8 cellular contexts compared by ENCODE assay signal in genomic region chr10:52883996-52884871, GRCh38.
DNase-seq lines count a peak whose midpoint lies in the region; ATAC-seq lines count a peak whose summit lies in the region.

No MANE protein-coding gene starts in this region.

- H3K27me3 Mint-ChIP-seq in activated CD4-positive, alpha-beta T cell treated with anti-CD3 and anti-CD28 coated beads, Interleukin-2, amount 10 ng/mL, durations not matched to agents 24 days and 14 days: no peaks in the 10 kb centered on the region

- peak; percentile 96 for ATAC-seq in GM21576 (IDR thresholded peaks at IDR 0.05; ENCODE audit: unreplicated experiment)
- peak; percentile 86 for ATAC-seq in esophagus mucosa

- H3K27ac Mint-ChIP-seq in activated CD4-positive, alpha-beta T cell treated with anti-CD3 and anti-CD28 coated beads, Interleukin-2, amount 10 ng/mL, durations not matched to agents 24 days and 14 days: no peak overlapping the region

- no peaks in the 10 kb centered on the region for H3K36me3 Mint-ChIP-seq in activated CD4-positive, alpha-beta T cell treated with anti-CD3 and anti-CD28 coated beads, Interleukin-2, amount 10 ng/mL, durations not matched to agents 24 days and 14 days (ENCODE audit: low read depth)

- no peaks in the 10 kb centered on the region for H3K9me3 Mint-ChIP-seq in activated CD4-positive, alpha-beta T cell treated with anti-CD3 and anti-CD28 coated beads, Interleukin-2, amount 10 ng/mL, durations not matched to agents 24 days and 14 days

- intact Hi-C loops in activated CD4-positive, alpha-beta T cell treated with anti-CD3 and anti-CD28 coated beads, Interleukin-2, amount 10 ng/mL, durations not matched to agents 24 days and 14 days (cut with micrococcal nuclease): no loop called here

- peaks cover 2% of the 10 kb centered on the region for H3K4me1 Mint-ChIP-seq in activated CD4-positive, alpha-beta T cell treated with anti-CD3 and anti-CD28 coated beads, Interleukin-2, amount 10 ng/mL, durations not matched to agents 24 days and 14 days

- no peak overlapping the region for H3K4me3 Mint-ChIP-seq in activated CD4-positive, alpha-beta T cell treated with anti-CD3 and anti-CD28 coated beads, Interleukin-2, amount 10 ng/mL, durations not matched to agents 24 days and 14 days

- peak; percentile 70 for DNase-seq in activated CD4-positive, alpha-beta T cell treated with anti-CD3 and anti-CD28 coated beads, Interleukin-2, amount 10 ng/mL, durations not matched to agents 24 days and 14 days
- no peak for DNase-seq in activated CD4-positive, alpha-beta T cell treated with anti-CD3 and anti-CD28 coated beads for 4 hours
- peak; percentile 49 for DNase-seq in HS-5 (ENCODE audit: low read depth)
- peak; percentile 24 to 49 for DNase-seq in SHP77 (lab: John Stamatoyannopoulos, UW)
- DNase-seq in myocyte (ENCODE audit: low read depth): peak; percentile 71
- no peak for DNase-seq in activated gamma-delta T cell treated with Interleukin-2 at 50 U/mL for 16 hours

Comparison
In these comparisons a context has a peak if more than half of its experiments do, and no peak if none do; other contexts are left out.
1. DNase-seq: peak in activated CD4-positive, alpha-beta T cell treated with anti-CD3 and anti-CD28 coated beads, Interleukin-2, amount 10 ng/mL, durations not matched to agents 24 days and 14 days (single experiment), HS-5 (single experiment), SHP77 (2 of 2) and myocyte (single experiment); none in activated CD4-positive, alpha-beta T cell treated with anti-CD3 and anti-CD28 coated beads for 4 hours (0 of 2) and activated gamma-delta T cell treated with Interleukin-2 at 50 U/mL for 16 hours (single experiment).